Comparison of ENCODE assay signal across 1 cellular context in genomic region chr5:151179489-151179840, GRCh38.
TF ChIP-seq lines count a peak whose summit lies in the region.

No MANE protein-coding gene starts in this region.

TF ChIP-seq in GM23338, 12 proteins besides CTCF, POLR2A, EP300 and RAD21 (continued from another document):
- TF ChIP-seq JUNB (IDR thresholded peaks at IDR 0.05; ENCODE audit: unreplicated experiment) (no peak), STAT1 (IDR thresholded peaks at IDR 0.05; ENCODE audit: unreplicated experiment) (no peak), EZH2 (IDR thresholded peaks at IDR 0.05; ENCODE audit: low read depth, unreplicated experiment) (no peak), CREB1 (CRISPR knock-in tag; IDR thresholded peaks at IDR 0.05; ENCODE audit: low read depth) (no peak), REST (IDR thresholded peaks at IDR 0.05; ENCODE audit: unreplicated experiment) (no peak), ZNF114 (CRISPR knock-in tag; IDR thresholded peaks at IDR 0.05) (no peak), ZNF331 (CRISPR knock-in tag; IDR thresholded peaks at IDR 0.05; ENCODE audit: low read depth) (no peak), ZNF462 (CRISPR knock-in tag; IDR thresholded peaks at IDR 0.05) (no peak), EZH2phosphoT487 (IDR thresholded peaks at IDR 0.05; ENCODE audit: unreplicated experiment) (no peak), POLR2AphosphoS5 (IDR thresholded peaks at IDR 0.05; ENCODE audit: low read depth) (no peak)
